ENCODE assay signal across 15 cellular contexts in the genomic region with DNA sequence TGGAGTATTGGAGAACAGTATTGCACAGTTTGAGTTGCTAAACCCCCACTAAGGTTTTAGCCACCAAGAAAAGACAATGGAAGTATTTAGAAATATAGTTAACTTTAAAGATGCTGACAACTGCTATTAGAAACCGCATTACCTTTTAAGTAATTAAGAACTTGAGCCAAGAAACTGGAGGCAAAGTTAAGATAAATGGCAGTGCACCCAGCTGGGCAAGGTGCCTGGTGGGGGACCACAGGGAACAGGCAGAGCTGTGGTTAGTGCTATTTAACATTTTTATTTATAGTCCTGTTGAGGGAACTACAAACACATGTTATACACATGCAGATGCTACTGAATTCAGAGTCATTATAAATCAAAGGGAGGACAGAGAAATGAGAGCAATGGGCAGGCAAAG.
DNase-seq lines count a peak whose midpoint lies in the region; ATAC-seq and TF ChIP-seq lines count a peak whose summit lies in the region.
"Had no signal": no experiment of that assay in that cellular context is flagged by ENCODE, and none has a peak within 500 bp of the region (broad histone marks: within the 10 kb centered on the region; RNA-seq: fewer than 3 reads in every experiment).

No MANE protein-coding gene starts in this region.

- H3K4me3 Mint-ChIP-seq in neural progenitor cell: no peak overlapping the region
- H3K4me3 Mint-ChIP-seq: CD4-positive, CD25-positive, alpha-beta regulatory T cell had no signal

- H4K20me1 ChIP-seq in neural progenitor cell (ENCODE audit: low read depth): no peaks in the 10 kb centered on the region
- H4K20me1 ChIP-seq: BLaER1 had no signal

- no peak for ATAC-seq in GM18517 (IDR thresholded peaks at IDR 0.05; ENCODE audit: unreplicated experiment)
- ATAC-seq: HCT116 had no signal

- intact Hi-C loops in posterior cingulate gyrus (cut with DNase I): no loop called here

- no peak overlapping the region for H3K27ac Mint-ChIP-seq in neural progenitor cell
- H3K27ac Mint-ChIP-seq: CD4-positive, CD25-positive, alpha-beta regulatory T cell had no signal

- H2AFZ ChIP-seq in neural progenitor cell (replicated peaks): peak overlapping the region; percentile 17

- no peaks in the 10 kb centered on the region for H3K27me3 Mint-ChIP-seq in neural progenitor cell (ENCODE audit: insufficient read depth, low read depth)
- H3K27me3 Mint-ChIP-seq: CD4-positive, CD25-positive, alpha-beta regulatory T cell had no signal

- DNase-seq in NOMO-1 treated with DMSO at 0.1 percent for 48 hours (lab: John Stamatoyannopoulos, UW; ENCODE audit: unreplicated experiment) (peak; percentile 23), NOMO-1 treated with dmso at 0.1 percent for 144 hours (lab: John Stamatoyannopoulos, UW; ENCODE audit: unreplicated experiment) (no peak), KG1 (lab: John Stamatoyannopoulos, UW) (peak; percentile 2), RPMI8226 (peak; percentile 34), neural progenitor cell (ENCODE audit: low spot score) (no peak), posterior cingulate gyrus (no peak), CD1c-positive myeloid dendritic cell (ENCODE audit: extremely low spot score) (no peak)
- DNase-seq: 8988T; AML-193; CD4-positive, CD25-positive, alpha-beta regulatory T cell; DMS53; GF-D8 had no signal

- H3K27ac ChIP-seq in neural progenitor cell: no peak overlapping the region
- H3K27ac ChIP-seq: BLaER1 had no signal

- no peaks in the 10 kb centered on the region for H3F3A ChIP-seq in neural progenitor cell (ENCODE audit: low read depth)

- no peaks in the 10 kb centered on the region for H3K4me1 ChIP-seq in neural progenitor cell
- H3K4me1 ChIP-seq: BLaER1 had no signal

- no peaks in the 10 kb centered on the region for H3K27me3 ChIP-seq in neural progenitor cell
- H3K27me3 ChIP-seq: BLaER1 had no signal

- no peak for TF ChIP-seq CTCF in neural progenitor cell (IDR thresholded peaks at IDR 0.05)

- no peaks in the 10 kb centered on the region for H3K36me3 Mint-ChIP-seq in neural progenitor cell
- H3K36me3 Mint-ChIP-seq: CD4-positive, CD25-positive, alpha-beta regulatory T cell had no signal

- H3K4me1 Mint-ChIP-seq in neural progenitor cell: peaks cover 3% of the 10 kb centered on the region
- H3K4me1 Mint-ChIP-seq: CD4-positive, CD25-positive, alpha-beta regulatory T cell had no signal

- H3K4me2 ChIP-seq in neural progenitor cell: no peak overlapping the region
- H3K4me2 ChIP-seq: BLaER1 had no signal

- no peaks in the 10 kb centered on the region for H3K36me3 ChIP-seq in neural progenitor cell
- H3K36me3 ChIP-seq: BLaER1 had no signal

- H3K9ac ChIP-seq in neural progenitor cell: no peak overlapping the region
- H3K9ac ChIP-seq: BLaER1 had no signal

- no peaks in the 10 kb centered on the region for H3K9me3 Mint-ChIP-seq in neural progenitor cell

- H3K4me3 ChIP-seq in neural progenitor cell: no peak overlapping the region
- H3K4me3 ChIP-seq: BLaER1 had no signal

- no peaks in the 10 kb centered on the region for H3K9me3 ChIP-seq in neural progenitor cell (ENCODE audit: low read depth)
- H3K9me3 ChIP-seq: BLaER1 had no signal

- no peaks in the 10 kb centered on the region for H3K79me2 ChIP-seq in neural progenitor cell (ENCODE audit: low read depth)

Comparison
In these comparisons a context has a peak if more than half of its experiments do, and no peak if none do; other contexts are left out.
1. DNase-seq: peak in NOMO-1 treated with DMSO at 0.1 percent for 48 hours (single experiment), KG1 (single experiment) and RPMI8226 (single experiment); none in NOMO-1 treated with dmso at 0.1 percent for 144 hours (single experiment), neural progenitor cell (single experiment), posterior cingulate gyrus (0 of 10) and CD1c-positive myeloid dendritic cell (single experiment).